ENCODE assay signal across 8 cellular contexts in genomic region chr15:76345880-76346665, GRCh38. TPM values are rescaled to one million over a fixed set of nuclear protein-coding genes. Genes with fewer than 3 reads are reported as not detected.
DNase-seq lines count a peak whose midpoint lies in the region; ATAC-seq, FAIRE-seq and TF ChIP-seq lines count a peak whose summit lies in the region.

No MANE protein-coding gene starts in this region.

- 97% methylated on average over 35 of the region's 65 CpGs for WGBS in K562 (ENCODE audit: insufficient coverage, low coverage, missing lambda C conversion rate)
- 2 to 4% methylated on average over 63 to 65 of the region's 65 CpGs for WGBS in lung, 2 donors
- WGBS in aorta, 2 donors, result 9% methylated on average over 64 to 65 of the region's 65 CpGs

- CTCF ChIA-PET in K562 (lab: Yijun Ruan, JAX; ENCODE audit: low intra/inter-chr PET ratio), result no interaction called here

- in situ Hi-C loops in K562 (cut with MboI), result no loop called here

- POLR2A ChIA-PET in K562 (lab: Yijun Ruan, JAX), result interaction anchor here (0.7 to 2.6 kb wide), 2 partner anchors 10 to 171 kb away, joined by 3 to 18 read pairs; partner anchors contain the start of gene ISL2

- no peak for TF ChIP-seq POLR2A in K562 (conservative IDR thresholded peaks at IDR 0.05)

- H3K36me3 ChIP-seq in BLaER1 treated with 17β-estradiol and CSF1 and Interleukin-3, amounts not matched to agents 10 nM and 100 nM, result peaks cover 0 to 20% (median 14%) of the 10 kb centered on the region in 11 experiments; a peak in 16 of 22 replicates
- H3K36me3 ChIP-seq in K562 (ENCODE audit: control insufficient read depth, insufficient read depth, low read length) (peaks cover 32% of the 10 kb centered on the region; the same call in 2 of the 3 replicates), lung (ENCODE audit: control insufficient read depth in 2 of 2, insufficient read depth in 2 of 2, low read length in 2 of 2) (peaks cover 1 to 3% of the 10 kb centered on the region in 2 donors), aorta (ENCODE audit: control insufficient read depth in 1 of 2, insufficient read depth in 2 of 2, low read length in 1 of 2) (no peaks in the 10 kb centered on the region)

- peaks cover 6 to 11% (median 8%) of the 10 kb centered on the region in 10 experiments; a peak in 18 of 20 replicates for H3K4me1 ChIP-seq in BLaER1 treated with 17β-estradiol and CSF1 and Interleukin-3, amounts not matched to agents 10 nM and 100 nM
- H3K4me1 ChIP-seq in K562 (replicated peaks in 1 of 2; ENCODE audit: control insufficient read depth in 2 of 2, insufficient read depth in 2 of 2, low read length in 2 of 2) (peaks cover 0 to 13% of the 10 kb centered on the region in 2 experiments; a peak in 1 of 5 replicates), lung (ENCODE audit: control insufficient read depth in 2 of 2, insufficient read depth in 2 of 2, low read length in 2 of 2) (peaks cover 17 to 25% of the 10 kb centered on the region in 2 donors), aorta (ENCODE audit: control insufficient read depth in 1 of 2, insufficient read depth in 2 of 2, low read length in 2 of 2) (no peaks in the 10 kb centered on the region)

- no peak overlapping the region for H2AFZ ChIP-seq in K562 (ENCODE audit: low read depth, low read length)

- no peak for TF ChIP-seq RAD21 in K562 (CRISPR knock-in tag; conservative IDR thresholded peaks at IDR 0.05 in 1 of 2, IDR thresholded peaks at IDR 0.05 in 1 of 2)

- H3K27me3 ChIP-seq in BLaER1 treated with 17β-estradiol and CSF1 and Interleukin-3, amounts not matched to agents 10 nM and 100 nM, result peaks cover 72 to 93% (median 79%) of the 10 kb centered on the region in 11 experiments
- H3K27me3 ChIP-seq in K562 (ENCODE audit: control insufficient read depth in 2 of 2, insufficient read depth in 2 of 2, low read length in 2 of 2) (no peaks in the 10 kb centered on the region), lung (ENCODE audit: control insufficient read depth, insufficient read depth) (peaks cover 10% of the 10 kb centered on the region), aorta (ENCODE audit: control insufficient read depth in 1 of 2, insufficient read depth in 2 of 2, low read length in 1 of 2) (no peaks in the 10 kb centered on the region)

- H4K20me1 ChIP-seq in BLaER1 treated with 17β-estradiol and CSF1 and Interleukin-3, amounts not matched to agents 10 nM and 100 nM, result peaks cover 0 to 44% (median 22%) of the 10 kb centered on the region in 11 experiments; a peak in 18 of 22 replicates
- H4K20me1 ChIP-seq in K562 (replicated peaks; ENCODE audit: control insufficient read depth, insufficient read depth, low read length), result no peaks in the 10 kb centered on the region

- BruUV-seq in K562 (replicated peaks; lab: Mats Ljungman, UMichigan), result no TSS peak

- H3K9ac ChIP-seq in BLaER1 treated with 17β-estradiol and CSF1 and Interleukin-3, amounts not matched to agents 10 nM and 100 nM, result 0 out of 22 replicates have a peak overlapping the region, but pooled peaks of 1 of the 11 experiments have one; percentile 24
- no peak overlapping the region for H3K9ac ChIP-seq in K562 (ENCODE audit: insufficient read depth in 1 of 2, low read depth in 2 of 2, low read length in 2 of 2)

- H3K27ac ChIP-seq in BLaER1 treated with 17β-estradiol and CSF1 and Interleukin-3, amounts not matched to agents 10 nM and 100 nM, result no peak overlapping the region
- H3K27ac ChIP-seq in K562 (ENCODE audit: extremely low read depth, low read depth, low read length) (no peak overlapping the region), lung (ENCODE audit: low read depth in 1 of 2, low read length in 1 of 2) (no peak overlapping the region), aorta (ENCODE audit: low read depth in 1 of 2, low read length in 2 of 2) (no peak overlapping the region)

- peak overlapping the region in 3 of 11 experiments; percentile 46 to 72 (median 69); a peak in 5 of 22 replicates for H3K4me2 ChIP-seq in BLaER1 treated with 17β-estradiol and CSF1 and Interleukin-3, amounts not matched to agents 10 nM and 100 nM
- no peak overlapping the region for H3K4me2 ChIP-seq in K562 (ENCODE audit: insufficient read depth, low read length)

- ATAC-seq in HG02610 (IDR thresholded peaks at IDR 0.05; ENCODE audit: unreplicated experiment) (peak; percentile 43), K562 (peak; percentile 19; the same call in 1 of the 3 replicates), lung (ENCODE audit: insufficient read depth, low FRiP score) (no peak), aorta (ENCODE audit: low FRiP score) (peak; percentile 48), GM21786 (IDR thresholded peaks at IDR 0.05; ENCODE audit: unreplicated experiment) (no peak)

- intact Hi-C loops in K562 (cut with micrococcal nuclease) (no loop called here), aorta (cut with DNase I) (no loop called here)

- TF ChIP-seq EP300 in K562 (IDR thresholded peaks at IDR 0.05; ENCODE audit: low read length), result no peak

- DNase-seq in K562 (ENCODE audit: extremely low read depth in 1 of 4, low spot score in 3 of 4) (no peak), lung (ENCODE audit: low spot score) (no peak), aorta (peak in 1 of 2 donors; percentile 56), NCI-H1417 (lab: John Stamatoyannopoulos, UW) (no peak)
- no peak for DNase-seq in stimulated activated CD4-positive, alpha-beta T cell treated with anti-CD3 and anti-CD28 coated beads, Interleukin-1b, Interleukin-23, amount 100 ng/mL, for 48 hours

- H3K9me1 ChIP-seq in K562 (ENCODE audit: control insufficient read depth, insufficient read depth, low read length), result no peaks in the 10 kb centered on the region

- H3K79me2 ChIP-seq in K562 (ENCODE audit: control insufficient read depth, insufficient read depth, low read length), result 0 out of 3 replicates have a peak, but pooled peaks cover 2% of the 10 kb centered on the region

- peaks cover 33 to 49% (median 46%) of the 10 kb centered on the region in 11 experiments for H3K9me3 ChIP-seq in BLaER1 treated with 17β-estradiol and CSF1 and Interleukin-3, amounts not matched to agents 10 nM and 100 nM (replicated peaks in 1 of 11)
- H3K9me3 ChIP-seq in K562 (replicated peaks; ENCODE audit: control insufficient read depth, insufficient read depth, low read depth, low read length), result no peaks in the 10 kb centered on the region; the same call in 1 of the 2 replicates
- H3K9me3 ChIP-seq in lung (ENCODE audit: control insufficient read depth in 2 of 2, insufficient read depth in 1 of 2, low read length in 1 of 2), result peaks cover 0 to 9% of the 10 kb centered on the region in 2 donors
- no peaks in the 10 kb centered on the region for H3K9me3 ChIP-seq in aorta (ENCODE audit: control insufficient read depth, low read length)

- FAIRE-seq in K562 (lab: Jason Lieb, UNC), result no peak

- TF ChIP-seq CTCF in K562 (IDR thresholded peaks at IDR 0.05 in 2 of 3, conservative IDR thresholded peaks at IDR 0.05 in 1 of 3; ENCODE audit: insufficient read depth in 2 of 3, low read depth in 1 of 3, low read length in 3 of 3) (no peak), lung (IDR thresholded peaks at IDR 0.05; ENCODE audit: control extremely low read depth, extremely low read depth) (no peak)

- peak overlapping the region in 9 of 10 experiments; percentile 1 to 45 (median 32); a peak in 10 of 20 replicates for H3K4me3 ChIP-seq in BLaER1 treated with 17β-estradiol and CSF1 and Interleukin-3, amounts not matched to agents 10 nM and 100 nM
- H3K4me3 ChIP-seq in K562 (no peak overlapping the region), lung (peak overlapping the region; percentile 7), aorta (ENCODE audit: low read length in 2 of 2) (peak overlapping the region in 1 of 2 donors; percentile 4)

RNA-seq across cellular contexts. Expression of gene ISL2, which starts 9.5 kb away (rescaled TPM):
- 15.2 and 35.8 TPM in 2 replicates for total RNA-seq in K562 (2011; cell fraction: chromatin; rRNA removed; ENCODE audit: low replicate concordance)
- 27.8 and 28.4 TPM in 2 replicates for total RNA-seq in K562 (2011; cell fraction: nucleolus; rRNA removed)
- 14.1 and 16.9 TPM in 2 replicates for total RNA-seq in K562 (2011; cell fraction: nucleoplasm; rRNA removed)
- total RNA-seq in K562 (2014; rRNA removed) (15.7 and 16.7 TPM in 2 replicates), K562 (2014; rRNA removed; fragmentation: Illumina TruSeq; extraction: Trizol) (2.9 and 3.4 TPM in 2 replicates), K562 (2015; rRNA removed; fragmentation: Illumina TruSeq; extraction: Trizol) (4.7 and 4.8 TPM in 2 replicates), K562 (2021) (17.6 and 23.7 TPM in 2 replicates), lung (under 1 TPM in 1 of 2 donors, not detected in 1; 0.86 TPM), aorta (not detected)
- polyA plus RNA-seq in K562 (2011; rRNA removed) (4.0 and 5.7 TPM in 2 replicates), K562 (2014; fragmentation: Illumina TruSeq; extraction: Trizol) (4.0 and 9.0 TPM in 2 replicates), K562 (2014; fragmentation: Nextera tagmentation; extraction: Ambion mirVana) (under 1 TPM; 0.15 to 0.35 TPM), K562 (2014; rRNA removed) (16.7 and 17.0 TPM in 2 replicates), lung (under 1 TPM; 0.22 to 0.38 TPM), aorta (not detected)
- polyA plus RNA-seq in K562 (2011; cell fraction: cytosol; rRNA removed), result 11.2 and 13.3 TPM in 2 replicates
- polyA plus RNA-seq in K562 (2011; cell fraction: nucleus; rRNA removed), result 44.7 and 63.1 TPM in 2 replicates
- polyA plus RNA-seq in K562 (2012), result 7.7 and 17.9 TPM in 2 replicates
- 3.1 and 3.9 TPM in 2 replicates for polyA minus RNA-seq in K562 (2011; rRNA and poly(A)+ RNA removed)
- 4.4 and 9.8 TPM in 2 replicates for polyA minus RNA-seq in K562 (2011; cell fraction: cytosol; rRNA and poly(A)+ RNA removed)
- polyA minus RNA-seq in K562 (2011; cell fraction: nucleus; rRNA and poly(A)+ RNA removed), result 16.2 and 19.0 TPM in 2 replicates

RNA-seq across cellular contexts. Expression of gene ETFA, which starts 34.8 kb away (rescaled TPM):
- 146 and 261 TPM in 2 replicates for total RNA-seq in K562 (2011; cell fraction: chromatin; rRNA removed; ENCODE audit: low replicate concordance)
- 96.2 and 100 TPM in 2 replicates for total RNA-seq in K562 (2011; cell fraction: nucleolus; rRNA removed)
- total RNA-seq in K562 (2011; cell fraction: nucleoplasm; rRNA removed), result 157 and 209 TPM in 2 replicates
- total RNA-seq in K562 (2014; rRNA removed), result 161 and 191 TPM in 2 replicates
- 312 and 341 TPM in 2 replicates for total RNA-seq in K562 (2014; rRNA removed; fragmentation: Illumina TruSeq; extraction: Trizol)
- 210 and 240 TPM in 2 replicates for total RNA-seq in K562 (2015; rRNA removed; fragmentation: Illumina TruSeq; extraction: Trizol)
- total RNA-seq in K562 (2021), result 258 and 263 TPM in 2 replicates
- 394 and 543 TPM in 2 replicates for polyA plus RNA-seq in K562 (2011; rRNA removed)
- polyA plus RNA-seq in K562 (2011; cell fraction: cytosol; rRNA removed), result 152 and 278 TPM in 2 replicates
- polyA plus RNA-seq in K562 (2011; cell fraction: nucleus; rRNA removed), result 72.1 and 126 TPM in 2 replicates
- 193 and 269 TPM in 2 replicates for polyA plus RNA-seq in K562 (2012)
- polyA plus RNA-seq in K562 (2014; fragmentation: Illumina TruSeq; extraction: Trizol), result 232 and 238 TPM in 2 replicates
- 100 to 1,000 TPM; 130 to 134 TPM for polyA plus RNA-seq in K562 (2014; fragmentation: Nextera tagmentation; extraction: Ambion mirVana)
- polyA plus RNA-seq in K562 (2014; rRNA removed), result 200 and 253 TPM in 2 replicates
- 348 and 381 TPM in 2 replicates for polyA minus RNA-seq in K562 (2011; rRNA and poly(A)+ RNA removed)
- 108 and 109 TPM in 2 replicates for polyA minus RNA-seq in K562 (2011; cell fraction: cytosol; rRNA and poly(A)+ RNA removed)
- 49.1 and 73.3 TPM in 2 replicates for polyA minus RNA-seq in K562 (2011; cell fraction: nucleus; rRNA and poly(A)+ RNA removed)
- 10 to 100 TPM; 80.5 to 87.0 TPM for total RNA-seq in lung
- 10 to 100 TPM; 54.5 to 96.4 TPM for polyA plus RNA-seq in lung
- total RNA-seq in aorta, result 10 to 100 TPM; 76.0 to 81.0 TPM
- 100 to 1,000 TPM in 1 of 2 donors, 10 to 100 TPM in 1; 81.0 to 152 TPM for polyA plus RNA-seq in aorta

Comparison
In these comparisons a context has a peak if more than half of its experiments do, and no peak if none do; other contexts are left out.
1. ATAC-seq: peak in HG02610 (single experiment), K562 (single experiment) and aorta (single experiment); none in lung (single experiment) and GM21786 (single experiment).